12 cellular contexts compared by ENCODE assay signal in genomic region chr12:48231169-48231958, GRCh38. TPM values are rescaled to one million over a fixed set of nuclear protein-coding genes. Genes with fewer than 3 reads are reported as not detected.
DNase-seq lines count a peak whose midpoint lies in the region; ATAC-seq, FAIRE-seq and TF ChIP-seq lines count a peak whose summit lies in the region.
"Not testable (repeated sequence)": the region's sequence is repeated elsewhere in the genome, so short reads cannot be mapped to it uniquely, and the experiment has no call there.
"Had no signal": no experiment of that assay in that cellular context is flagged by ENCODE, and none has a peak within 500 bp of the region (broad histone marks: within the 10 kb centered on the region; RNA-seq: fewer than 3 reads in every experiment).

No MANE protein-coding gene starts in this region.

- not testable (repeated sequence) for H3K36me3 Mint-ChIP-seq in activated naive CD4-positive, alpha-beta T cell treated with anti-CD3 and anti-CD28 coated beads, Interleukin-2, amount 10 ng/mL, durations not matched to agents 7 days and 5 days

- H3K4me2 ChIP-seq in A549 = not testable (repeated sequence)

- TF ChIP-seq CTCF in A549 (IDR thresholded peaks at IDR 0.05); HEK293 (tag by site-specific recombination; IDR thresholded peaks at IDR 0.05): not testable (repeated sequence)

- peak overlapping the region; percentile 47 for H3K27ac Mint-ChIP-seq in activated naive CD4-positive, alpha-beta T cell treated with anti-CD3 and anti-CD28 coated beads, Interleukin-2, amount 10 ng/mL, durations not matched to agents 7 days and 5 days

- DNase-seq in A549 (ENCODE audit: low read depth in 1 of 2, low spot score in 1 of 2); activated naive CD4-positive, alpha-beta T cell treated with anti-CD3 and anti-CD28 coated beads, Interleukin-2, amount 10 ng/mL, durations not matched to agents 7 days and 5 days; frontal cortex (ENCODE audit: low spot score in 2 of 2): not testable (repeated sequence)

- not testable (repeated sequence) for H3K4me3 ChIP-seq in A549; HEK293 (ENCODE audit: low read depth, low read length)

- not testable (repeated sequence) for H3K4me1 ChIP-seq in A549; HEK293 (ENCODE audit: control insufficient read depth, insufficient read depth, low read length)

- H3K4me1 Mint-ChIP-seq in activated naive CD4-positive, alpha-beta T cell treated with anti-CD3 and anti-CD28 coated beads, Interleukin-2, amount 10 ng/mL, durations not matched to agents 7 days and 5 days = not testable (repeated sequence)

- ATAC-seq in A549 = not testable (repeated sequence)

- not testable (repeated sequence) for TF ChIP-seq POLR2A in A549 (IDR thresholded peaks at IDR 0.05; ENCODE audit: low read length)

- POLR2A ChIA-PET in A549 (lab: Yijun Ruan, JAX) = not testable (repeated sequence)
- POLR2A ChIA-PET in HEK293 (lab: Yijun Ruan, JAX) = interaction anchor here (0.6 kb wide), 1 partner anchor 357 kb away, joined by 4 read pairs; no protein-coding TSS in a partner anchor

- CTCF ChIA-PET in A549 (lab: Yijun Ruan, JAX); activated naive CD4-positive, alpha-beta T cell treated with anti-CD3 and anti-CD28 coated beads, Interleukin-2, amount 10 ng/mL, durations not matched to agents 7 days and 5 days (lab: Charles Lee): not testable (repeated sequence)
- CTCF ChIA-PET in HEK293 (lab: Yijun Ruan, JAX) = interaction anchor here (0.6 to 0.7 kb wide), 4 partner anchors 11 to 67 kb away, joined by 3 to 4 read pairs (median 3); no protein-coding TSS in a partner anchor

- not testable (repeated sequence) for H3K4me3 Mint-ChIP-seq in activated naive CD4-positive, alpha-beta T cell treated with anti-CD3 and anti-CD28 coated beads, Interleukin-2, amount 10 ng/mL, durations not matched to agents 7 days and 5 days

- WGBS in A549 (ENCODE audit: missing lambda C conversion rate) = 76% methylated on average over 2 of the region's 2 CpGs

- not testable (repeated sequence) for H3K9me3 ChIP-seq in A549; HEK293 (ENCODE audit: control insufficient read depth, insufficient read depth, low read depth, low read length)

- not testable (repeated sequence) for FAIRE-seq in A549 (lab: Jason Lieb, UNC)
- FAIRE-seq in frontal cortex (lab: Jason Lieb, UNC) = peak; percentile 69

- H3K36me3 ChIP-seq in HEK293 (ENCODE audit: control insufficient read depth in 2 of 2, insufficient read depth in 1 of 2, low read length in 2 of 2) = not testable (repeated sequence)

- not testable (repeated sequence) for H3K27ac ChIP-seq in A549; HEK293 (ENCODE audit: extremely low read depth, low read depth, low read length)

- TF ChIP-seq RAD21 in A549 (conservative IDR thresholded peaks at IDR 0.05 in 1 of 2, IDR thresholded peaks at IDR 0.05 in 1 of 2) = not testable (repeated sequence)

- not testable (repeated sequence) for H3K9me3 Mint-ChIP-seq in activated naive CD4-positive, alpha-beta T cell treated with anti-CD3 and anti-CD28 coated beads, Interleukin-2, amount 10 ng/mL, durations not matched to agents 7 days and 5 days

- TF ChIP-seq EP300 in A549 (IDR thresholded peaks at IDR 0.05) = not testable (repeated sequence)

- not testable (repeated sequence) for H3K27me3 Mint-ChIP-seq in activated naive CD4-positive, alpha-beta T cell treated with anti-CD3 and anti-CD28 coated beads, Interleukin-2, amount 10 ng/mL, durations not matched to agents 7 days and 5 days

TF ChIP-seq in A549, 52 proteins besides CTCF, POLR2A, EP300 and RAD21:
- peak; percentile 94 for TF ChIP-seq ZC3H11A (IDR thresholded peaks at IDR 0.05)

TF ChIP-seq in HEK293, 187 proteins besides CTCF, POLR2A, EP300 and RAD21 (continues in another document):
- TF ChIP-seq ZNF354C (tag by site-specific recombination; IDR thresholded peaks at IDR 0.05; ENCODE audit: borderline replicate concordance, low read depth) (0 out of 2 replicates have a peak, but pooled peaks have one; percentile 61), ZNF654 (tag by site-specific recombination; IDR thresholded peaks at IDR 0.05; ENCODE audit: low read depth) (peak; percentile 35), ZXDB (tag by site-specific recombination; IDR thresholded peaks at IDR 0.05) (peak; percentile 51), ZNF426 (tag by site-specific recombination; IDR thresholded peaks at IDR 0.05) (peak; percentile 77), ZNF146 (tag by site-specific recombination; IDR thresholded peaks at IDR 0.05) (peak; percentile 72), ZBTB11 (tag by site-specific recombination; conservative IDR thresholded peaks at IDR 0.05; ENCODE audit: low read depth) (peak; percentile 78), ZNF629 (tag by site-specific recombination; IDR thresholded peaks at IDR 0.05) (0 out of 2 replicates have a peak, but pooled peaks have one; percentile 13), ZNF664 (tag by site-specific recombination; IDR thresholded peaks at IDR 0.05) (peak; percentile 37; the same call in 1 of the 2 replicates), ZNF558 (tag by site-specific recombination; IDR thresholded peaks at IDR 0.05) (0 out of 2 replicates have a peak, but pooled peaks have one; percentile 49), ZNF341 (tag by site-specific recombination; IDR thresholded peaks at IDR 0.05; ENCODE audit: low read depth) (peak; percentile 15; the same call in 1 of the 2 replicates), ZBTB8A (tag by site-specific recombination; IDR thresholded peaks at IDR 0.05) (peak; percentile 66; the same call in 1 of the 2 replicates), ZNF704 (tag by site-specific recombination; IDR thresholded peaks at IDR 0.05) (0 out of 2 replicates have a peak, but pooled peaks have one; percentile 22), ZNF433 (tag by site-specific recombination; IDR thresholded peaks at IDR 0.05; ENCODE audit: low read depth) (peak; percentile 71), ZNF140 (tag by site-specific recombination; IDR thresholded peaks at IDR 0.05) (peak; percentile 78; the same call in 1 of the 2 replicates), ZNF202 (tag by site-specific recombination; IDR thresholded peaks at IDR 0.05; ENCODE audit: borderline replicate concordance) (0 out of 2 replicates have a peak, but pooled peaks have one; percentile 67)

RNA-seq across cellular contexts. Expression of gene OR10AD1, which starts 28.3 kb away (rescaled TPM):
- not detected in 2 replicates for polyA plus RNA-seq in A549 (2011; rRNA removed)
- not detected in 2 replicates for polyA plus RNA-seq in A549 (2012; cell fraction: cytosol; rRNA removed)
- not detected in 2 replicates for polyA plus RNA-seq in A549 (2012; cell fraction: nucleus; rRNA removed)
- not detected in 3 replicates for polyA plus RNA-seq in A549 (2017; fragmentation: RNase III; extraction: RNeasy Plus Mini Kit Qiagen cat#74134 plus additional on column Dnase treatment)
- not detected in 2 replicates for polyA minus RNA-seq in A549 (2011; rRNA and poly(A)+ RNA removed)
- not detected for total RNA-seq in frontal cortex
- total RNA-seq: A673; CD4-positive, alpha-beta memory T cell; CD4-positive, CD25-positive, alpha-beta regulatory T cell; CD8-positive, alpha-beta memory T cell; Daoy; G401 had no signal
- polyA plus RNA-seq: AG04450; CD14-positive monocyte; CD4-positive, alpha-beta memory T cell; CD8-positive, alpha-beta memory T cell had no signal

RNA-seq across cellular contexts. Expression of gene CCDC184, which starts 47.9 kb away (rescaled TPM):
- polyA plus RNA-seq in A549 (2011; rRNA removed) (2.4 and 2.7 TPM in 2 replicates), A549 (2017; fragmentation: RNase III; extraction: RNeasy Plus Mini Kit Qiagen cat#74134 plus additional on column Dnase treatment) (1.2 to 1.6 TPM (median 1.5 TPM) in 3 replicates)
- 2.8 and 3.0 TPM in 2 replicates for polyA plus RNA-seq in A549 (2012; cell fraction: cytosol; rRNA removed)
- polyA plus RNA-seq in A549 (2012; cell fraction: nucleus; rRNA removed) = 2.4 and 2.7 TPM in 2 replicates
- polyA minus RNA-seq in A549 (2011; rRNA and poly(A)+ RNA removed) = 1.8 TPM in 2 replicates
- total RNA-seq in frontal cortex = 18.8 TPM
- polyA plus RNA-seq: CD14-positive monocyte had no signal
